16 cellular contexts compared by ENCODE assay signal in the genomic region with DNA sequence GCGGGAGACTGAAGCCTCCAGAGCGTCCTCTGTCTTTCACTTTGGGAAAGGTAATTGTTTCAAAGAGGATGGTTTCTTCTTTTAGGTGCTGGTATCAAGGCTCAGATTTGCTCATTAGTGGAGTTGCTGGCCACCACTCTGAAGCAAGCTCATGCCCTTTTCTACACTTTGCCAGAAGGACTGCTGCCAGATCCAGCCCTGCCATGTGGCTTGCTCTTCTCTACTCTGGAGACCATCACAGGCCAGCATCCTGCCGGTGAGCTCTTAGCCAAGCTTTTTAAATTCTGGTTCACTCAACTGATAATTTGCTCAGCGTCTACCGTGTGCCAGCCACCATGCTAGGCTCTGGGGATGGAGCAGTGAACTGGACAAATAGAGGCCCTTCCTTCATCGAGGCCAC. TPM values are rescaled to one million over a fixed set of nuclear protein-coding genes. Genes with fewer than 3 reads are reported as not detected.
DNase-seq lines count a peak whose midpoint lies in the region; ATAC-seq and TF ChIP-seq lines count a peak whose summit lies in the region.
"Had no signal": no experiment of that assay in that cellular context is flagged by ENCODE, and none has a peak within 500 bp of the region (broad histone marks: within the 10 kb centered on the region; RNA-seq: fewer than 3 reads in every experiment).

No MANE protein-coding gene starts in this region.

- H3K36me3 Mint-ChIP-seq in activated CD4-positive, alpha-beta T cell treated with anti-CD3 and anti-CD28 coated beads for 36 hours (ENCODE audit: low read depth) = peaks cover 55% of the 10 kb centered on the region
- H3K36me3 Mint-ChIP-seq in CD4-positive, CD25-positive, alpha-beta regulatory T cell = peaks cover 56% of the 10 kb centered on the region
- peaks cover 71% of the 10 kb centered on the region for H3K36me3 Mint-ChIP-seq in activated T-helper 17 cell treated with anti-CD3 and anti-CD28 coated beads, Interleukin-2, amount 50 U/mL, for 72 hours (ENCODE audit: low read depth)
- H3K36me3 Mint-ChIP-seq in natural killer cell = peaks cover 18% of the 10 kb centered on the region

- peaks cover 14% of the 10 kb centered on the region for H3K4me1 Mint-ChIP-seq in activated CD4-positive, alpha-beta T cell treated with anti-CD3 and anti-CD28 coated beads for 36 hours
- H3K4me1 Mint-ChIP-seq in CD4-positive, CD25-positive, alpha-beta regulatory T cell = peaks cover 0 to 50% (median 15%) of the 10 kb centered on the region in 4 donors
- peaks cover 19% of the 10 kb centered on the region for H3K4me1 Mint-ChIP-seq in activated T-helper 17 cell treated with anti-CD3 and anti-CD28 coated beads, Interleukin-2, amount 50 U/mL, for 72 hours
- H3K4me1 Mint-ChIP-seq in natural killer cell = peaks cover 20 to 30% of the 10 kb centered on the region in 2 donors

- peaks cover 59% of the 10 kb centered on the region for H3K36me3 ChIP-seq in CD4-positive, CD25-positive, alpha-beta regulatory T cell (ENCODE audit: control insufficient read depth, insufficient read depth, low read length)

- H3K9me3 ChIP-seq in CD4-positive, CD25-positive, alpha-beta regulatory T cell (ENCODE audit: control insufficient read depth in 2 of 2, low read length in 2 of 2) = no peaks in the 10 kb centered on the region
- H3K9me3 ChIP-seq: BE2C, HAP-1, MG63 had no signal

- H3K9me3 Mint-ChIP-seq in activated CD4-positive, alpha-beta T cell treated with anti-CD3 and anti-CD28 coated beads for 36 hours (ENCODE audit: low read depth) = no peaks in the 10 kb centered on the region
- no peaks in the 10 kb centered on the region for H3K9me3 Mint-ChIP-seq in CD4-positive, CD25-positive, alpha-beta regulatory T cell
- no peaks in the 10 kb centered on the region for H3K9me3 Mint-ChIP-seq in activated T-helper 17 cell treated with anti-CD3 and anti-CD28 coated beads, Interleukin-2, amount 50 U/mL, for 72 hours
- no peaks in the 10 kb centered on the region for H3K9me3 Mint-ChIP-seq in natural killer cell
- H3K9me3 Mint-ChIP-seq: CD8-positive, alpha-beta T cell had no signal

- DNase-seq in activated CD4-positive, alpha-beta T cell treated with anti-CD3 and anti-CD28 coated beads for 36 hours = no peak
- no peak for DNase-seq in activated CD4-positive, alpha-beta T cell treated with anti-CD3 and anti-CD28 coated beads for 48 hours
- no peak for DNase-seq in CD4-positive, CD25-positive, alpha-beta regulatory T cell
- no peak for DNase-seq in natural killer cell
- no peak for DNase-seq in NCI-H226
- DNase-seq in iPS-NIHi7 (ENCODE audit: extremely low spot score) = no peak
- DNase-seq: 8988T; CD8-positive, alpha-beta T cell; OCI-M1; SIG-M5 had no signal

- H3K4me3 Mint-ChIP-seq in activated CD4-positive, alpha-beta T cell treated with anti-CD3 and anti-CD28 coated beads for 36 hours = no peak overlapping the region
- peak overlapping the region in 2 of 4 donors; percentile 62 to 79 for H3K4me3 Mint-ChIP-seq in CD4-positive, CD25-positive, alpha-beta regulatory T cell
- no peak overlapping the region for H3K4me3 Mint-ChIP-seq in activated T-helper 17 cell treated with anti-CD3 and anti-CD28 coated beads, Interleukin-2, amount 50 U/mL, for 72 hours
- no peak overlapping the region for H3K4me3 Mint-ChIP-seq in natural killer cell
- H3K4me3 Mint-ChIP-seq: CD8-positive, alpha-beta T cell had no signal

- peak overlapping the region; percentile 45 for H3K27ac Mint-ChIP-seq in activated CD4-positive, alpha-beta T cell treated with anti-CD3 and anti-CD28 coated beads for 36 hours
- H3K27ac Mint-ChIP-seq in CD4-positive, CD25-positive, alpha-beta regulatory T cell = peak overlapping the region in 2 of 3 donors; percentile 28 to 75
- H3K27ac Mint-ChIP-seq in activated T-helper 17 cell treated with anti-CD3 and anti-CD28 coated beads, Interleukin-2, amount 50 U/mL, for 72 hours = peak overlapping the region; percentile 40
- peak overlapping the region; percentile 6 to 60 for H3K27ac Mint-ChIP-seq in natural killer cell

- no peaks in the 10 kb centered on the region for H3K27me3 Mint-ChIP-seq in activated CD4-positive, alpha-beta T cell treated with anti-CD3 and anti-CD28 coated beads for 36 hours
- no peaks in the 10 kb centered on the region for H3K27me3 Mint-ChIP-seq in CD4-positive, CD25-positive, alpha-beta regulatory T cell
- no peaks in the 10 kb centered on the region for H3K27me3 Mint-ChIP-seq in activated T-helper 17 cell treated with anti-CD3 and anti-CD28 coated beads, Interleukin-2, amount 50 U/mL, for 72 hours
- no peaks in the 10 kb centered on the region for H3K27me3 Mint-ChIP-seq in natural killer cell (ENCODE audit: low read depth in 2 of 2)

- ATAC-seq in activated CD4-positive, alpha-beta T cell treated with anti-CD3 and anti-CD28 coated beads for 36 hours = no peak
- no peak for ATAC-seq in CD4-positive, CD25-positive, alpha-beta regulatory T cell (ENCODE audit: low read depth in 2 of 2)
- no peak for ATAC-seq in activated T-helper 17 cell treated with anti-CD3 and anti-CD28 coated beads, Interleukin-2, amount 50 U/mL, for 72 hours (replicated peaks)
- ATAC-seq in natural killer cell = no peak
- ATAC-seq in GM18517 (IDR thresholded peaks at IDR 0.05; ENCODE audit: unreplicated experiment) = no peak
- ATAC-seq: CD8-positive, alpha-beta T cell had no signal

- CTCF ChIA-PET in activated CD4-positive, alpha-beta T cell treated with anti-CD3 and anti-CD28 coated beads for 36 hours (lab: Charles Lee) = interaction anchor here (1.0 kb wide), 1 partner anchor 10 kb away, joined by 3 read pairs; no protein-coding TSS in a partner anchor

- no peak overlapping the region for H3K4me3 ChIP-seq in CD4-positive, CD25-positive, alpha-beta regulatory T cell (ENCODE audit: low read depth, low read length)
- H3K4me3 ChIP-seq: HAP-1, MG63 had no signal

- peaks cover 7% of the 10 kb centered on the region for H3K4me1 ChIP-seq in CD4-positive, CD25-positive, alpha-beta regulatory T cell (ENCODE audit: control insufficient read depth, insufficient read depth, low read length, poor library complexity, severe bottlenecking)

- no peak for TF ChIP-seq CTCF in natural killer cell (IDR thresholded peaks at IDR 0.05)

- POLR2A ChIA-PET in activated CD4-positive, alpha-beta T cell treated with anti-CD3 and anti-CD28 coated beads for 36 hours (lab: Charles Lee) = no interaction called here

- H3K27me3 ChIP-seq in CD4-positive, CD25-positive, alpha-beta regulatory T cell (ENCODE audit: control insufficient read depth, insufficient read depth, low read length) = no peaks in the 10 kb centered on the region
- H3K27me3 ChIP-seq: BE2C, MG63 had no signal

- no peak overlapping the region for H3K27ac ChIP-seq in CD4-positive, CD25-positive, alpha-beta regulatory T cell (ENCODE audit: insufficient read depth, low read length, poor library complexity, severe bottlenecking)

- intact Hi-C loops in activated CD4-positive, alpha-beta T cell treated with anti-CD3 and anti-CD28 coated beads for 36 hours (cut with DNase I, micrococcal nuclease) = no loop called here
- intact Hi-C loops in natural killer cell (cut with micrococcal nuclease) = no loop called here

RNA-seq across cellular contexts. Expression of gene COG1, which starts 4.3 kb away (rescaled TPM):
- total RNA-seq in activated CD4-positive, alpha-beta T cell treated with anti-CD3 and anti-CD28 coated beads for 36 hours = 10 to 100 TPM; 25.6 to 39.0 TPM
- total RNA-seq in CD4-positive, CD25-positive, alpha-beta regulatory T cell = 61.0 TPM
- 10 to 100 TPM; 18.9 to 31.7 (median 21.2) TPM for polyA plus RNA-seq in CD4-positive, CD25-positive, alpha-beta regulatory T cell
- total RNA-seq in activated T-helper 17 cell treated with anti-CD3 and anti-CD28 coated beads, Interleukin-2, amount 50 U/mL, for 72 hours = 10 to 100 TPM; 22.5 to 27.3 TPM
- total RNA-seq in natural killer cell = 10 to 100 TPM; 64.1 to 73.2 (median 68.3) TPM

RNA-seq across cellular contexts. Expression of gene SSTR2, which starts 32.3 kb away (rescaled TPM):
- under 1 TPM; 0.11 to 0.16 TPM for total RNA-seq in activated CD4-positive, alpha-beta T cell treated with anti-CD3 and anti-CD28 coated beads for 36 hours
- 0.05 TPM for total RNA-seq in CD4-positive, CD25-positive, alpha-beta regulatory T cell
- polyA plus RNA-seq in CD4-positive, CD25-positive, alpha-beta regulatory T cell = under 1 TPM in 1 of 4 donors, not detected in 3; 0.05 TPM
- total RNA-seq in activated T-helper 17 cell treated with anti-CD3 and anti-CD28 coated beads, Interleukin-2, amount 50 U/mL, for 72 hours = under 1 TPM; 0.04 to 0.90 TPM
- not detected for total RNA-seq in natural killer cell
- total RNA-seq: CD8-positive, alpha-beta T cell; HT-29 had no signal
